In genomic region chr15:65796610-65797012, GRCh38 we compare ENCODE assay signal across 9 cellular contexts. TPM values are rescaled to one million over a fixed set of nuclear protein-coding genes. Genes with fewer than 3 reads are reported as not detected.
DNase-seq lines count a peak whose midpoint lies in the region; ATAC-seq and TF ChIP-seq lines count a peak whose summit lies in the region.
"Had no signal": no experiment of that assay in that cellular context is flagged by ENCODE, and none has a peak within 500 bp of the region (broad histone marks: within the 10 kb centered on the region; RNA-seq: fewer than 3 reads in every experiment).

No MANE protein-coding gene starts in this region.

- peak overlapping the region; percentile 40 for H3K4me3 Mint-ChIP-seq in stimulated activated naive CD8-positive, alpha-beta T cell treated with anti-CD3 and anti-CD28 coated beads, Interleukin-15, Interleukin-2, amounts not matched to agents 100 ng/mL and 50 ng/mL, for 24 hours
- H3K4me3 Mint-ChIP-seq in stimulated activated naive CD8-positive, alpha-beta T cell treated with anti-CD3 and anti-CD28 coated beads, Interleukin-15, amount 100 ng/mL, for 72 hours: no peak overlapping the region
- H3K4me3 Mint-ChIP-seq in T-cell: no peak overlapping the region

- no peaks in the 10 kb centered on the region for H3K27me3 Mint-ChIP-seq in stimulated activated naive CD8-positive, alpha-beta T cell treated with anti-CD3 and anti-CD28 coated beads, Interleukin-15, Interleukin-2, amounts not matched to agents 100 ng/mL and 50 ng/mL, for 24 hours
- no peaks in the 10 kb centered on the region for H3K27me3 Mint-ChIP-seq in stimulated activated naive CD8-positive, alpha-beta T cell treated with anti-CD3 and anti-CD28 coated beads, Interleukin-15, amount 100 ng/mL, for 72 hours
- H3K27me3 Mint-ChIP-seq in T-cell: no peaks in the 10 kb centered on the region

- H3K27ac Mint-ChIP-seq in stimulated activated naive CD8-positive, alpha-beta T cell treated with anti-CD3 and anti-CD28 coated beads, Interleukin-15, Interleukin-2, amounts not matched to agents 100 ng/mL and 50 ng/mL, for 24 hours: peak overlapping the region; percentile 82
- peak overlapping the region in 1 of 2 donors; percentile 31 for H3K27ac Mint-ChIP-seq in stimulated activated naive CD8-positive, alpha-beta T cell treated with anti-CD3 and anti-CD28 coated beads, Interleukin-15, amount 100 ng/mL, for 72 hours
- peak overlapping the region; percentile 75 to 77 for H3K27ac Mint-ChIP-seq in T-cell

- no peak for ATAC-seq in stimulated activated naive CD8-positive, alpha-beta T cell treated with anti-CD3 and anti-CD28 coated beads, Interleukin-15, amount 100 ng/mL, for 72 hours
- ATAC-seq in T-cell (replicated peaks in 1 of 4): no peak
- ATAC-seq in HG02938 (IDR thresholded peaks at IDR 0.05; ENCODE audit: unreplicated experiment): no peak
- ATAC-seq: left cardiac atrium had no signal

- TF ChIP-seq CTCF in GM20000 (IDR thresholded peaks at IDR 0.05; ENCODE audit: extremely low read depth, missing control alignments): no peak

- CTCF ChIA-PET in T-cell (lab: Charles Lee): interaction anchor here (0.6 to 0.9 kb wide), 3 partner anchors 30 to 66 kb away, joined by 3 to 10 read pairs (median 3); no protein-coding TSS in a partner anchor

- POLR2A ChIA-PET in T-cell (lab: Charles Lee): interaction anchor here (0.6 to 1.0 kb wide), 2 partner anchors 22 to 59 kb away, joined by 3 to 6 read pairs; no protein-coding TSS in a partner anchor

- peaks cover 63% of the 10 kb centered on the region for H3K4me1 Mint-ChIP-seq in stimulated activated naive CD8-positive, alpha-beta T cell treated with anti-CD3 and anti-CD28 coated beads, Interleukin-15, Interleukin-2, amounts not matched to agents 100 ng/mL and 50 ng/mL, for 24 hours (ENCODE audit: low read depth)
- H3K4me1 Mint-ChIP-seq in stimulated activated naive CD8-positive, alpha-beta T cell treated with anti-CD3 and anti-CD28 coated beads, Interleukin-15, amount 100 ng/mL, for 72 hours: peaks cover 70% of the 10 kb centered on the region
- peaks cover 15 to 34% (median 34%) of the 10 kb centered on the region in 3 donors for H3K4me1 Mint-ChIP-seq in T-cell

- no peaks in the 10 kb centered on the region for H3K36me3 Mint-ChIP-seq in stimulated activated naive CD8-positive, alpha-beta T cell treated with anti-CD3 and anti-CD28 coated beads, Interleukin-15, Interleukin-2, amounts not matched to agents 100 ng/mL and 50 ng/mL, for 24 hours (ENCODE audit: low read depth)
- H3K36me3 Mint-ChIP-seq in T-cell: no peaks in the 10 kb centered on the region

- no peak for DNase-seq in stimulated activated naive CD8-positive, alpha-beta T cell treated with anti-CD3 and anti-CD28 coated beads, Interleukin-15, amount 100 ng/mL, for 72 hours
- DNase-seq in T-cell (no peak), fibroblast of peridontal ligament (ENCODE audit: extremely low read depth) (peak; percentile 71), GM20000 (ENCODE audit: low spot score) (no peak), C1 segment of cervical spinal cord (lab: John Stamatoyannopoulos, UW) (no peak), NCI-H69 (lab: John Stamatoyannopoulos, UW) (no peak)
- DNase-seq: left cardiac atrium had no signal

- no peaks in the 10 kb centered on the region for H3K9me3 Mint-ChIP-seq in stimulated activated naive CD8-positive, alpha-beta T cell treated with anti-CD3 and anti-CD28 coated beads, Interleukin-15, Interleukin-2, amounts not matched to agents 100 ng/mL and 50 ng/mL, for 24 hours
- H3K9me3 Mint-ChIP-seq in stimulated activated naive CD8-positive, alpha-beta T cell treated with anti-CD3 and anti-CD28 coated beads, Interleukin-15, amount 100 ng/mL, for 72 hours: no peaks in the 10 kb centered on the region
- no peaks in the 10 kb centered on the region for H3K9me3 Mint-ChIP-seq in T-cell

RNA-seq across cellular contexts. Expression of gene DENND4A, which starts 4.5 kb away (rescaled TPM):
- total RNA-seq in T-cell: 10 to 100 TPM; 49.7 to 76.3 (median 57.1) TPM
